8 cellular contexts compared by ENCODE assay signal in the genomic region with DNA sequence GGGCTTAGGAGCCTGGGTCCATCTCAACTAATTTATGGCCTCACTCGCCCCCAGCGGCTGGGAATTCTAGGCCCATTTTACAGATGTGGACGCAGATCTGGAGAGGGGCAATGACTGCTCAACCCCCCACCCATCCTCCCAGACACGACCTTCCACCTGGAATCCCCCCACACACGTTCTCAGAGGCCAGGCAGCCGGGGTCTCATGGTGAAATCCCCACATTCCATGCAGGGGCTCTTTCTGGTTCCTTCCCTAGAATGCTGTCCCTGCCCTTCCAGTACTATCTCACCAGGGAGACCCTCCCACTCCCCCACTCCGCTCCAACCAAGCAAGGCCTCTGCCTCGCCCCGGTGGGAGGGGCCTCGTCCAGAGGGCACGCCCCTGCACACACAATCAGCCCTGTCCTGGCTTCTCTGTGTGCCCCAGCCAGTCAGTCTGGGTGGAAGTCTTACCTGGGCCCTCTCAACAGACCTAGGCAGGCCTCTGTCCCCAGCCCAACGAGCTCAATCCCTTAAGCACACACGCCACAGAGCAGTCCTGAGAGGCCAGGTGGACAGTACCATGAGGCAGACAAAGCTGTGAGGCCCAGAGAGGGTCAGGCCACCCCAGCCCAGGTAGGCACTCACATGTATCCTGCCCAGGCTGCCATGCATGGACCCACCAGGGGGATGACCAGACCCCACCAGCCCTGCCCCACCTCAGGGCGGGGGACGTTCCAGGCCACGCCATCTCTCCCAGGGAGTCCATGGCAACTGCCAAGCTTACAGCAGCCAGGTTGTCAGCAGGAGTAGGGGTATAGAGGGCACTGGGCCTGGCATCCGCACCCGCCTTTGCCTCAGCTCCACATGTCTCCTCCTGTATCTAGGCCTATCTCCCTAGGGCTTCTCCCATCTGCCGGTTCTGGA. TPM values are rescaled to one million over a fixed set of nuclear protein-coding genes. Genes with fewer than 3 reads are reported as not detected.
A peak's percentile ranks its signal among the peaks of the same experiment; 100 is the strongest.
DNase-seq lines count a peak whose midpoint lies in the region; ATAC-seq and TF ChIP-seq lines count a peak whose summit lies in the region.

No MANE protein-coding gene starts in this region.

- H3K4me1 ChIP-seq in left lung, result peaks cover 0 to 26% of the 10 kb centered on the region in 2 donors
- peaks cover 14 to 18% of the 10 kb centered on the region in 2 donors for H3K4me1 ChIP-seq in thyroid gland

- H3K9me3 ChIP-seq in left lung (no peaks in the 10 kb centered on the region), thyroid gland (no peaks in the 10 kb centered on the region)

- H3K27me3 ChIP-seq in left lung (no peaks in the 10 kb centered on the region), thyroid gland (no peaks in the 10 kb centered on the region)

- peaks cover 4 to 13% (median 7%) of the 10 kb centered on the region in 3 donors for H3K27me3 Mint-ChIP-seq in CD14-positive monocyte (ENCODE audit: low read depth in 3 of 3)
- H3K27me3 Mint-ChIP-seq in activated naive CD8-positive, alpha-beta T cell treated with anti-CD3 and anti-CD28 coated beads, Interleukin-2, amount 50 U/mL, for 24 hours, result no peaks in the 10 kb centered on the region

- peaks cover 0 to 3% (median 0%) of the 10 kb centered on the region in 7 donors for H3K9me3 Mint-ChIP-seq in CD14-positive monocyte
- H3K9me3 Mint-ChIP-seq in activated naive CD8-positive, alpha-beta T cell treated with anti-CD3 and anti-CD28 coated beads, Interleukin-2, amount 50 U/mL, for 24 hours, result no peaks in the 10 kb centered on the region

- H3K27ac ChIP-seq in left lung, result no peak overlapping the region
- no peak overlapping the region for H3K27ac ChIP-seq in thyroid gland

- ATAC-seq in activated naive CD8-positive, alpha-beta T cell treated with anti-CD3 and anti-CD28 coated beads, Interleukin-2, amount 50 U/mL, for 24 hours, result no peak
- ATAC-seq in left lung, result peak; percentile 62
- ATAC-seq in GM18907 (IDR thresholded peaks at IDR 0.05; ENCODE audit: unreplicated experiment), result no peak

- peaks cover 19% of the 10 kb centered on the region for H3K4me1 Mint-ChIP-seq in CD14-positive monocyte
- peaks cover 11% of the 10 kb centered on the region for H3K4me1 Mint-ChIP-seq in activated naive CD8-positive, alpha-beta T cell treated with anti-CD3 and anti-CD28 coated beads, Interleukin-2, amount 50 U/mL, for 24 hours

- peak overlapping the region in 4 of 7 donors; percentile 31 to 84 (median 59) for H3K27ac Mint-ChIP-seq in CD14-positive monocyte
- H3K27ac Mint-ChIP-seq in activated naive CD8-positive, alpha-beta T cell treated with anti-CD3 and anti-CD28 coated beads, Interleukin-2, amount 50 U/mL, for 24 hours, result no peak overlapping the region

- DNase-seq in CD14-positive monocyte (ENCODE audit: low spot score), result no peak
- DNase-seq in Jurkat, Clone E6-1 (ENCODE audit: low read depth, low spot score), result no peak
- peak; percentile 49 for DNase-seq in activated naive CD8-positive, alpha-beta T cell treated with anti-CD3 and anti-CD28 coated beads, Interleukin-2, amount 50 U/mL, for 24 hours
- peak in 1 of 2 donors; percentile 63 for DNase-seq in left lung
- DNase-seq in thyroid gland, result peak; percentile 49 to 50
- DNase-seq in NCI-H2107 (lab: John Stamatoyannopoulos, UW), result no peak
- no peak for DNase-seq in germinal center (ENCODE audit: low spot score)

- H3K36me3 ChIP-seq in left lung, result peaks cover 0 to 11% of the 10 kb centered on the region in 2 donors
- no peaks in the 10 kb centered on the region for H3K36me3 ChIP-seq in thyroid gland

- H3K36me3 Mint-ChIP-seq in CD14-positive monocyte, result peaks cover 2 to 10% of the 10 kb centered on the region in 2 donors
- H3K36me3 Mint-ChIP-seq in activated naive CD8-positive, alpha-beta T cell treated with anti-CD3 and anti-CD28 coated beads, Interleukin-2, amount 50 U/mL, for 24 hours (ENCODE audit: low read depth), result peaks cover 2% of the 10 kb centered on the region

- TF ChIP-seq CTCF in CD14-positive monocyte (IDR thresholded peaks at IDR 0.05) (no peak), left lung (IDR thresholded peaks at IDR 0.05) (no peak), thyroid gland (IDR thresholded peaks at IDR 0.05) (no peak)

- intact Hi-C loops in CD14-positive monocyte (cut with micrococcal nuclease) (loop anchor here (5.0 to 10.0 kb wide), 2 partner anchors 146 to 194 kb away; a partner anchor contains a TSS), left lung (cut with DNase I) (no loop called here), thyroid gland (cut with DNase I) (no loop called here)

- TF ChIP-seq POLR2A in thyroid gland (IDR thresholded peaks at IDR 0.05), result no peak

- peak overlapping the region; percentile 60 for H3K4me3 ChIP-seq in Jurkat, Clone E6-1 (ENCODE audit: low read length)
- H3K4me3 ChIP-seq in left lung, result peak overlapping the region in 1 of 2 donors; percentile 56
- H3K4me3 ChIP-seq in thyroid gland (replicated peaks in 1 of 3), result peak overlapping the region in 1 of 3 donors; percentile 39

- 67 to 71% methylated on average over 15 to 16 of the region's 19 CpGs for WGBS in thyroid gland, 2 donors

- H3K4me3 Mint-ChIP-seq in CD14-positive monocyte, result peak overlapping the region; percentile 84 to 93
- peak overlapping the region; percentile 76 for H3K4me3 Mint-ChIP-seq in activated naive CD8-positive, alpha-beta T cell treated with anti-CD3 and anti-CD28 coated beads, Interleukin-2, amount 50 U/mL, for 24 hours

RNA-seq across cellular contexts. Expression of a gene that starts 1.3 kb away (rescaled TPM):
- under 1 TPM; 0.43 to 0.83 TPM for polyA plus RNA-seq in CD14-positive monocyte
- 9.3 TPM for polyA plus RNA-seq in Jurkat, Clone E6-1 (2012; ENCODE audit: insufficient read depth, insufficient read length)
- total RNA-seq in left lung, result 10 to 100 TPM; 19.5 to 32.3 TPM
- total RNA-seq in thyroid gland, result 10 to 100 TPM; 36.4 to 62.8 (median 55.0) TPM

Comparison
In these comparisons a context has a peak if more than half of its experiments do, and no peak if none do; other contexts are left out.
1. DNase-seq: peak in activated naive CD8-positive, alpha-beta T cell treated with anti-CD3 and anti-CD28 coated beads, Interleukin-2, amount 50 U/mL, for 24 hours (single experiment) and thyroid gland (2 of 2); none in CD14-positive monocyte (single experiment), Jurkat, Clone E6-1 (single experiment), NCI-H2107 (single experiment) and germinal center (single experiment).
2. intact Hi-C loops: an anchor here in CD14-positive monocyte (5.0 to 10.0 kb wide); none called in left lung and thyroid gland.